Comparison of ENCODE assay signal across 17 cellular contexts in the genomic region with DNA sequence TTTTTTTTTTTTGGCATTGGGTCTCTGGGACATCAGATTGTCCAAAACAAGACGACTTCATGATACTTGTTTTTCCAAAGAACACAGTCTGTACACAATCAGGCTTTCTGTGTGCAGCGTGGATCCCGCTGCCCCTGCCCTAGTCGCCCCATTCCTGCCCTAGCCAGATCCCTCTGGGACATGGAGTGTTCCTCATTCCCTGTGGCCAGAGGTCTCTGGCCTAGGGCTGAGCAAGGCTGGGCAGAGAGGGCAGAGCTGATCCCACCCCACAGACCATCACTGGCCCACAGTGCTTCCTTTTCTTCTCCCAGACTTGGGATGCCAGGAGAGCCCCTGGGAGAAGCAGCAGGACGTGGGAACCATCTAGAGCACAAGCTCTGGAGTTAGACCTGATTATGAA. TPM values are rescaled to one million over a fixed set of nuclear protein-coding genes. Genes with fewer than 3 reads are reported as not detected.
A peak's percentile ranks its signal among the peaks of the same experiment; 100 is the strongest.
DNase-seq lines count a peak whose midpoint lies in the region; ATAC-seq and TF ChIP-seq lines count a peak whose summit lies in the region.
"Had no signal": no experiment of that assay in that cellular context is flagged by ENCODE, and none has a peak within 500 bp of the region (broad histone marks: within the 10 kb centered on the region; RNA-seq: fewer than 3 reads in every experiment).

No MANE protein-coding gene starts in this region.

- peak overlapping the region; percentile 19 for H2BK120ac ChIP-seq in trophoblast cell (ENCODE audit: insufficient read depth, low read length, poor library complexity)

- H3K4me3 Mint-ChIP-seq in HFFc6 = no peak overlapping the region; the same call in 1 of the 2 replicates
- no peak overlapping the region for H3K4me3 Mint-ChIP-seq in endothelial cell (ENCODE audit: unreplicated experiment)
- H3K4me3 Mint-ChIP-seq: CD4-positive, alpha-beta T cell had no signal

- no peak overlapping the region for H2BK5ac ChIP-seq in trophoblast cell (ENCODE audit: low read depth, low read length, poor library complexity)

- H3K18ac ChIP-seq in trophoblast cell (ENCODE audit: low read length) = no peak overlapping the region

- H3K27me3 Mint-ChIP-seq in HFFc6 (ENCODE audit: insufficient read depth) (no peaks in the 10 kb centered on the region), endothelial cell (ENCODE audit: unreplicated experiment) (peaks cover 12% of the 10 kb centered on the region)
- H3K27me3 Mint-ChIP-seq: CD4-positive, alpha-beta T cell; IgD-negative memory B cell had no signal

- DNase-seq in AG08396 (ENCODE audit: low spot score) (peak; percentile 3), HFFc6 (no peak), endothelial cell (ENCODE audit: low spot score) (no peak), trophoblast cell (no peak), foreskin keratinocyte (no peak), middle frontal gyrus (ENCODE audit: extremely low spot score, low spot score) (no peak)
- DNase-seq: CD4-positive, alpha-beta T cell; GF-D8; NCI-H1417 treated with DMSO at 0.1 percent for 48 hours; NCI-H2029 treated with DMSO at 0.1 percent for 48 hours; NCI-H510A treated with DMSO at 0.1 percent for 48 hours; SIG-M5 had no signal

- H3K4me1 Mint-ChIP-seq in HFFc6 (ENCODE audit: low read depth) (peaks cover 43% of the 10 kb centered on the region), endothelial cell (ENCODE audit: unreplicated experiment) (peaks cover 33% of the 10 kb centered on the region)

- H3K9me3 ChIP-seq in trophoblast cell (ENCODE audit: insufficient read depth, low read depth, low read length) = no peaks in the 10 kb centered on the region
- H3K9me3 ChIP-seq: A549 had no signal

- H3K27ac Mint-ChIP-seq in HFFc6 = peak overlapping the region; percentile 72; the same call in 1 of the 2 replicates
- H3K27ac Mint-ChIP-seq in endothelial cell (ENCODE audit: unreplicated experiment) = peak overlapping the region; percentile 36
- H3K27ac Mint-ChIP-seq: CD4-positive, alpha-beta T cell had no signal

- no peaks in the 10 kb centered on the region for H3K36me3 ChIP-seq in trophoblast cell (ENCODE audit: control insufficient read depth in 1 of 2, insufficient read depth in 2 of 2, low read length in 2 of 2)

- H2BK12ac ChIP-seq in trophoblast cell (ENCODE audit: low read length) = peak overlapping the region; percentile 56

- no peak overlapping the region for H3K23ac ChIP-seq in trophoblast cell (ENCODE audit: low read length)

- peaks cover 35% of the 10 kb centered on the region for H3K79me1 ChIP-seq in trophoblast cell (ENCODE audit: low read length)

- no peak overlapping the region for H3K4me2 ChIP-seq in trophoblast cell (ENCODE audit: low read length)
- H3K4me2 ChIP-seq: A549 had no signal

- no peak overlapping the region for H2AFZ ChIP-seq in trophoblast cell (ENCODE audit: insufficient read depth, low read length, poor library complexity)

- no peak overlapping the region for H2AK5ac ChIP-seq in trophoblast cell (ENCODE audit: low read length)

- H3K27ac ChIP-seq in trophoblast cell (ENCODE audit: low read depth, low read length) = no peak overlapping the region
- H3K27ac ChIP-seq in foreskin keratinocyte = no peak overlapping the region
- H3K27ac ChIP-seq: A549 had no signal

- H3K27me3 ChIP-seq in trophoblast cell (ENCODE audit: insufficient read depth, low read length) (no peaks in the 10 kb centered on the region), foreskin keratinocyte (no peaks in the 10 kb centered on the region)

- H3K9me3 Mint-ChIP-seq in HFFc6 = no peaks in the 10 kb centered on the region
- H3K9me3 Mint-ChIP-seq in endothelial cell (ENCODE audit: unreplicated experiment) = no peaks in the 10 kb centered on the region
- H3K9me3 Mint-ChIP-seq: CD4-positive, alpha-beta T cell; IgD-negative memory B cell had no signal

- peak overlapping the region; percentile 44 for H3K4ac ChIP-seq in trophoblast cell (ENCODE audit: low read depth, low read length)

- H3K4me1 ChIP-seq in trophoblast cell (ENCODE audit: control insufficient read depth in 1 of 2, insufficient read depth in 2 of 2, low read length in 2 of 2) (peaks cover 28 to 41% of the 10 kb centered on the region in 2 experiments), foreskin keratinocyte (peaks cover 12% of the 10 kb centered on the region)
- H3K4me1 ChIP-seq: A549 had no signal

- peaks cover 4% of the 10 kb centered on the region for H3K79me2 ChIP-seq in trophoblast cell (ENCODE audit: control insufficient read depth, insufficient read depth, low read length, poor library complexity)

- no peak overlapping the region for H3K9ac ChIP-seq in trophoblast cell (ENCODE audit: low read length)

- H3K14ac ChIP-seq in trophoblast cell (ENCODE audit: low read length) = peak overlapping the region; percentile 40

- H4K12ac ChIP-seq in trophoblast cell (ENCODE audit: low read depth, low read length) = no peak overlapping the region

- TF ChIP-seq CTCF in HFFc6 (IDR thresholded peaks at IDR 0.05) = no peak
- no peak for TF ChIP-seq CTCF in endothelial cell (IDR thresholded peaks at IDR 0.05; ENCODE audit: unreplicated experiment)
- no peak for TF ChIP-seq CTCF in foreskin keratinocyte (conservative IDR thresholded peaks at IDR 0.05)

- no peak overlapping the region for H3K4me3 ChIP-seq in trophoblast cell (ENCODE audit: low read depth, low read length)
- H3K4me3 ChIP-seq: A549 had no signal

- ATAC-seq in HG03439 (IDR thresholded peaks at IDR 0.05; ENCODE audit: unreplicated experiment) (no peak), foreskin keratinocyte (no peak), HG03342 (IDR thresholded peaks at IDR 0.05; ENCODE audit: unreplicated experiment) (no peak)
- ATAC-seq: A549 had no signal

- H3K36me3 Mint-ChIP-seq in HFFc6 (ENCODE audit: low read depth) (no peaks in the 10 kb centered on the region), endothelial cell (ENCODE audit: low read depth, unreplicated experiment) (peaks cover 2% of the 10 kb centered on the region)
- H3K36me3 Mint-ChIP-seq: IgD-negative memory B cell had no signal

- no peak overlapping the region for H4K8ac ChIP-seq in trophoblast cell (ENCODE audit: low read depth, low read length)

- H4K91ac ChIP-seq in trophoblast cell (ENCODE audit: low read depth, low read length) = no peak overlapping the region

- WGBS in trophoblast cell (ENCODE audit: extremely low coverage, insufficient coverage, insufficient read length) = no CpG with 5 or more reads among the region's 5 CpGs

RNA-seq across cellular contexts. Expression of gene EIF2B2, which starts 20.9 kb away (rescaled TPM):
- total RNA-seq in HFFc6 (2021; fragmentation: NEBNext Ultra II Directional; extraction: Animal tissue kit (Norgen Biotek cat#: 25700)) = 10 to 100 TPM; 55.5 to 66.1 (median 59.0) TPM
- total RNA-seq in endothelial cell (ENCODE audit: unreplicated experiment) (31.8 TPM), foreskin keratinocyte (57.8 and 65.5 TPM in 2 replicates)
- polyA plus RNA-seq in trophoblast cell (2013) = 115 and 119 TPM in 2 replicates
- polyA plus RNA-seq in foreskin keratinocyte = 76.5 and 80.1 TPM in 2 replicates

RNA-seq across cellular contexts. Expression of gene PGF, which starts 26.4 kb away (rescaled TPM):
- total RNA-seq in HFFc6 (2021; fragmentation: NEBNext Ultra II Directional; extraction: Animal tissue kit (Norgen Biotek cat#: 25700)) = 1 to 10 TPM in 4 of 6 experiments, under 1 TPM in 2; 0.87 to 2.9 (median 2.7) TPM
- total RNA-seq in endothelial cell (ENCODE audit: unreplicated experiment) = 6.5 TPM
- polyA plus RNA-seq in trophoblast cell (2013) = 746 and 849 TPM in 2 replicates
- total RNA-seq in foreskin keratinocyte = 28.8 and 31.5 TPM in 2 replicates
- polyA plus RNA-seq in foreskin keratinocyte = 29.1 and 31.7 TPM in 2 replicates
- polyA plus RNA-seq: IgD-negative memory B cell had no signal

RNA-seq across cellular contexts. Expression of gene RPS6KL1, which starts 58.8 kb away (rescaled TPM):
- 1 to 10 TPM in 4 of 6 experiments, under 1 TPM in 2; 0.78 to 1.1 (median 1.0) TPM for total RNA-seq in HFFc6 (2021; fragmentation: NEBNext Ultra II Directional; extraction: Animal tissue kit (Norgen Biotek cat#: 25700))
- 2.3 TPM for total RNA-seq in endothelial cell (ENCODE audit: unreplicated experiment)
- 0.31 and 0.67 TPM in 2 replicates for polyA plus RNA-seq in trophoblast cell (2013)
- 2.8 and 3.1 TPM in 2 replicates for total RNA-seq in foreskin keratinocyte
- 1.5 and 2.1 TPM in 2 replicates for polyA plus RNA-seq in foreskin keratinocyte
- total RNA-seq: H4 had no signal
